Comparison of ENCODE assay signal across 9 cellular contexts in genomic region chr15:59247364-59247763, GRCh38. TPM values are rescaled to one million over a fixed set of nuclear protein-coding genes. Genes with fewer than 3 reads are reported as not detected.
DNase-seq lines count a peak whose midpoint lies in the region; ATAC-seq and TF ChIP-seq lines count a peak whose summit lies in the region.
"Had no signal": no experiment of that assay in that cellular context is flagged by ENCODE, and none has a peak within 500 bp of the region (broad histone marks: within the 10 kb centered on the region; RNA-seq: fewer than 3 reads in every experiment).

No MANE protein-coding gene starts in this region.

- peak in 9 of 10 experiments; percentile 8 to 38 (median 19) for DNase-seq in CD4-positive, alpha-beta T cell
- DNase-seq in RKO (ENCODE audit: low spot score) (peak; percentile 67), glomerular endothelial cell (ENCODE audit: extremely low read depth, low read depth, low spot score) (peak; percentile 44), posterior cingulate gyrus (peak in 6 of 10 donors; percentile 44 to 87 (median 58))
- peak; percentile 6 for DNase-seq in activated T-helper 9 cell treated with anti-CD3 and anti-CD28 coated beads, Interleukin-2, amount 50 U/mL, for 16 hours (ENCODE audit: low read depth)

- no peaks in the 10 kb centered on the region for H3K27me3 Mint-ChIP-seq in CD4-positive, alpha-beta T cell

- H3K4me3 Mint-ChIP-seq in CD4-positive, alpha-beta T cell, result no peak overlapping the region

- CTCF ChIA-PET in CD4-positive, alpha-beta T cell (lab: Charles Lee), result interaction anchor here (0.8 to 1.7 kb wide), 2 partner anchors 15 to 281 kb away, joined by 3 to 7 read pairs; no protein-coding TSS in a partner anchor

- peak; percentile 58 for ATAC-seq in CD4-positive, alpha-beta T cell (ENCODE audit: poor library complexity)
- ATAC-seq in HG02763 (IDR thresholded peaks at IDR 0.05; ENCODE audit: unreplicated experiment) (peak; percentile 33), GM18870 (IDR thresholded peaks at IDR 0.05; ENCODE audit: unreplicated experiment) (no peak), GM21447 (IDR thresholded peaks at IDR 0.05; ENCODE audit: unreplicated experiment) (no peak)

- no peaks in the 10 kb centered on the region for H3K36me3 Mint-ChIP-seq in CD4-positive, alpha-beta T cell (ENCODE audit: low read depth)

- peak; percentile 37 for TF ChIP-seq CTCF in CD4-positive, alpha-beta T cell (IDR thresholded peaks at IDR 0.05)

- no peak overlapping the region for H3K27ac ChIP-seq in CD4-positive, alpha-beta T cell (ENCODE audit: low read depth, low read length)

- H3K9me3 ChIP-seq in CD4-positive, alpha-beta T cell (ENCODE audit: control insufficient read depth, low read length), result no peaks in the 10 kb centered on the region

- H3K27me3 ChIP-seq in CD4-positive, alpha-beta T cell (ENCODE audit: control insufficient read depth, insufficient read depth, low read length), result no peaks in the 10 kb centered on the region

- no peak overlapping the region for H3K27ac Mint-ChIP-seq in CD4-positive, alpha-beta T cell

- no peaks in the 10 kb centered on the region for H3K4me1 Mint-ChIP-seq in CD4-positive, alpha-beta T cell (ENCODE audit: low read depth)

- intact Hi-C loops in CD4-positive, alpha-beta T cell (cut with DNase I, micrococcal nuclease), result loop anchor here (1.0 to 10.0 kb wide), 6 partner anchors 245 to 282 kb away; no protein-coding TSS in a partner anchor
- intact Hi-C loops in posterior cingulate gyrus (cut with DNase I), result loop anchor here (5.0 to 10.0 kb wide), 2 partner anchors 127 to 245 kb away; partner anchors contain the start of gene MYO1E

- H3K9me3 Mint-ChIP-seq in CD4-positive, alpha-beta T cell, result no peaks in the 10 kb centered on the region
- H3K9me3 Mint-ChIP-seq: IgD-negative memory B cell had no signal

- POLR2A ChIA-PET in CD4-positive, alpha-beta T cell (lab: Charles Lee), result interaction anchor here (0.9 kb wide), 1 partner anchor 282 kb away, joined by 4 read pairs; no protein-coding TSS in a partner anchor

RNA-seq across cellular contexts. Expression of gene LDHAL6B, which starts 40.7 kb away (rescaled TPM):
- not detected for total RNA-seq in CD4-positive, alpha-beta T cell
- total RNA-seq in glomerular endothelial cell, result not detected in 2 replicates

Comparison
In these comparisons a context has a peak if more than half of its experiments do, and no peak if none do; other contexts are left out.
1. ATAC-seq: peak in CD4-positive, alpha-beta T cell (single experiment) and HG02763 (single experiment); none in GM18870 (single experiment) and GM21447 (single experiment).
2. DNase-seq: peak in every context shown above with its lines; median percentile 67 in RKO; 58 in posterior cingulate gyrus; 44 in glomerular endothelial cell; 19 in CD4-positive, alpha-beta T cell; 6 in activated T-helper 9 cell treated with anti-CD3 and anti-CD28 coated beads, Interleukin-2, amount 50 U/mL, for 16 hours.